In genomic region chr1:219476116-219476515, GRCh38 we compare ENCODE assay signal across 1 cellular context.
A peak's percentile ranks its signal among the peaks of the same experiment; 100 is the strongest.
TF ChIP-seq lines count a peak whose summit lies in the region.

No MANE protein-coding gene starts in this region.

TF ChIP-seq in GM12878, 131 proteins besides CTCF, POLR2A, EP300 and RAD21 (continued from another document):
- 0 out of 2 replicates have a peak, but pooled peaks have one; percentile 19 for TF ChIP-seq CHD2 (IDR thresholded peaks at IDR 0.05; ENCODE audit: borderline replicate concordance, low read depth, low read length)
- no peak for TF ChIP-seq ZBTB11 (CRISPR knock-in tag; IDR thresholded peaks at IDR 0.05)
- TF ChIP-seq ATF2 (IDR thresholded peaks at IDR 0.05; ENCODE audit: low read length) = peak; percentile 33; the same call in 1 of the 2 replicates
